Comparison of ENCODE assay signal across 27 cellular contexts in genomic region chr1:86191958-86192357, GRCh38. TPM values are rescaled to one million over a fixed set of nuclear protein-coding genes. Genes with fewer than 3 reads are reported as not detected.
"Had no signal": no experiment of that assay in that cellular context is flagged by ENCODE, and none has a peak within 500 bp of the region (broad histone marks: within the 10 kb centered on the region; RNA-seq: fewer than 3 reads in every experiment).

No MANE protein-coding gene starts in this region.

- H3K27ac Mint-ChIP-seq: activated B cell treated with CpG ODN at 0.5 μM for 24 hours; activated CD4-positive, alpha-beta T cell treated with anti-CD3 and anti-CD28 coated beads, Interleukin-2, amount 10 ng/mL, durations not matched to agents 24 days and 14 days; activated CD8-positive, alpha-beta memory T cell treated with anti-CD3 and anti-CD28 coated beads, Interleukin-2, amount 10 ng/mL, durations not matched to agents 7 days and 5 days; activated naive CD4-positive, alpha-beta T cell treated with anti-CD3 and anti-CD28 coated beads, Interleukin-2, amount 50 U/mL, for 72 hours; activated naive CD8-positive, alpha-beta T cell treated with anti-CD3 and anti-CD28 coated beads, Interleukin-2, amount 50 U/mL, for 24 hours; brain; T-helper 1 cell treated with Interleukin-12 subunit alpha and Interleukin-12 subunit beta and Interleukin-4 antibody, amounts not matched to agents 30 μg/mL and 1 μg/mL, for 36 hours had no signal

- H3K36me3 Mint-ChIP-seq: activated CD8-positive, alpha-beta memory T cell treated with anti-CD3 and anti-CD28 coated beads, Interleukin-2, amount 10 ng/mL, durations not matched to agents 7 days and 5 days; activated naive CD4-positive, alpha-beta T cell treated with anti-CD3 and anti-CD28 coated beads, Interleukin-2, amount 50 U/mL, for 72 hours; brain had no signal

- H3K4me1 ChIP-seq: Peyer's patch had no signal

- H3K4me3 ChIP-seq: MG63, Peyer's patch, SJCRH30 had no signal

- H3K9me3 Mint-ChIP-seq: activated B cell treated with CpG ODN at 0.5 μM for 24 hours; activated CD4-positive, alpha-beta T cell treated with anti-CD3 and anti-CD28 coated beads, Interleukin-2, amount 10 ng/mL, durations not matched to agents 24 days and 14 days; central memory CD8-positive, alpha-beta T cell; T-helper 1 cell treated with Interleukin-12 subunit alpha and Interleukin-12 subunit beta and Interleukin-4 antibody, amounts not matched to agents 30 μg/mL and 1 μg/mL, for 36 hours had no signal

- H3K9me3 ChIP-seq: MG63, Peyer's patch, SJCRH30 had no signal

- H3K27ac ChIP-seq: Peyer's patch, RWPE1, SJCRH30 had no signal

- H3K36me3 ChIP-seq: MG63, Peyer's patch, SJCRH30 had no signal

- H3K4me1 Mint-ChIP-seq: activated B cell treated with CpG ODN at 0.5 μM for 24 hours; activated CD4-positive, alpha-beta T cell treated with anti-CD3 and anti-CD28 coated beads, Interleukin-2, amount 10 ng/mL, durations not matched to agents 24 days and 14 days; activated CD8-positive, alpha-beta memory T cell treated with anti-CD3 and anti-CD28 coated beads, Interleukin-2, amount 10 ng/mL, durations not matched to agents 7 days and 5 days; activated naive CD8-positive, alpha-beta T cell treated with anti-CD3 and anti-CD28 coated beads, Interleukin-2, amount 50 U/mL, for 24 hours; central memory CD8-positive, alpha-beta T cell had no signal

- H3K27me3 ChIP-seq: MG63, Peyer's patch, SJCRH30 had no signal

- H3K4me3 Mint-ChIP-seq: activated B cell treated with CpG ODN at 0.5 μM for 24 hours; activated CD4-positive, alpha-beta T cell treated with anti-CD3 and anti-CD28 coated beads, Interleukin-2, amount 10 ng/mL, durations not matched to agents 24 days and 14 days; activated CD8-positive, alpha-beta memory T cell treated with anti-CD3 and anti-CD28 coated beads, Interleukin-2, amount 10 ng/mL, durations not matched to agents 7 days and 5 days; activated naive CD8-positive, alpha-beta T cell treated with anti-CD3 and anti-CD28 coated beads, Interleukin-2, amount 50 U/mL, for 24 hours; activated T-cell treated with anti-CD3 and anti-CD28 coated beads, Interleukin-2, amount 50 U/mL, for 4 hours; brain; central memory CD8-positive, alpha-beta T cell; T-helper 1 cell treated with Interleukin-12 subunit alpha and Interleukin-12 subunit beta and Interleukin-4 antibody, amounts not matched to agents 30 μg/mL and 1 μg/mL, for 36 hours had no signal

- DNase-seq: activated B cell treated with CpG ODN at 0.5 μM for 24 hours; activated CD4-positive, alpha-beta T cell treated with anti-CD3 and anti-CD28 coated beads for 1 hour; activated CD4-positive, alpha-beta T cell treated with anti-CD3 and anti-CD28 coated beads, Interleukin-2, amount 10 ng/mL, durations not matched to agents 24 days and 14 days; activated CD4-positive, alpha-beta T cell treated with anti-CD3 and anti-CD28 coated beads, Interleukin-2, amount 50 U/mL, for 48 hours; activated CD8-positive, alpha-beta memory T cell treated with anti-CD3 and anti-CD28 coated beads, Interleukin-2, amount 10 ng/mL, durations not matched to agents 7 days and 5 days; activated effector memory CD4-positive, alpha-beta T cell treated with anti-CD3 and anti-CD28 coated beads, Interleukin-2, amount 50 U/mL, for 16 hours; activated naive CD4-positive, alpha-beta T cell treated with Interleukin-2 at 50 U/mL for 16 hours; activated naive CD8-positive, alpha-beta T cell treated with anti-CD3 and anti-CD28 coated beads, Interleukin-2, amount 50 U/mL, for 24 hours; activated T-cell treated with anti-CD3 and anti-CD28 coated beads, Interleukin-2, amount 50 U/mL, for 4 hours; amygdala; MG63; NCI-H1105; NCI-H1436; NCI-H1694 treated with DMSO at 0.1 percent for 48 hours; NCI-H2029 treated with DMSO at 0.1 percent for 48 hours; NCI-H510A treated with DMSO at 0.1 percent for 48 hours; NCI-H69; Peyer's patch; Right ventricle myocardium superior; SJCRH30; SW 1271 had no signal

- ATAC-seq: activated CD8-positive, alpha-beta memory T cell treated with anti-CD3 and anti-CD28 coated beads, Interleukin-2, amount 10 ng/mL, durations not matched to agents 7 days and 5 days; activated naive CD4-positive, alpha-beta T cell treated with anti-CD3 and anti-CD28 coated beads, Interleukin-2, amount 50 U/mL, for 72 hours; activated naive CD8-positive, alpha-beta T cell treated with anti-CD3 and anti-CD28 coated beads, Interleukin-2, amount 50 U/mL, for 24 hours; activated T-cell treated with anti-CD3 and anti-CD28 coated beads, Interleukin-2, amount 50 U/mL, for 4 hours; SK-N-SH treated with all-trans-retinoic acid at 6 μM for 48 hours had no signal

- H3K27me3 Mint-ChIP-seq: activated B cell treated with CpG ODN at 0.5 μM for 24 hours; activated CD4-positive, alpha-beta T cell treated with anti-CD3 and anti-CD28 coated beads, Interleukin-2, amount 10 ng/mL, durations not matched to agents 24 days and 14 days; activated CD8-positive, alpha-beta memory T cell treated with anti-CD3 and anti-CD28 coated beads, Interleukin-2, amount 10 ng/mL, durations not matched to agents 7 days and 5 days; activated naive CD8-positive, alpha-beta T cell treated with anti-CD3 and anti-CD28 coated beads, Interleukin-2, amount 50 U/mL, for 24 hours; central memory CD8-positive, alpha-beta T cell had no signal

RNA-seq across cellular contexts. Expression of gene COL24A1, which starts 35.4 kb away (rescaled TPM):
- total RNA-seq: activated B cell treated with CpG ODN at 0.5 μM for 24 hours; activated CD4-positive, alpha-beta T cell treated with anti-CD3 and anti-CD28 coated beads, Interleukin-2, amount 10 ng/mL, durations not matched to agents 24 days and 14 days; activated CD8-positive, alpha-beta memory T cell treated with anti-CD3 and anti-CD28 coated beads, Interleukin-2, amount 10 ng/mL, durations not matched to agents 7 days and 5 days; activated naive CD4-positive, alpha-beta T cell treated with anti-CD3 and anti-CD28 coated beads, Interleukin-2, amount 50 U/mL, for 72 hours; activated T-cell treated with anti-CD3 and anti-CD28 coated beads, Interleukin-2, amount 50 U/mL, for 4 hours had no signal
